In genomic region chr14:104891121-104891551, GRCh38 we compare ENCODE assay signal across 21 cellular contexts. TPM values are rescaled to one million over a fixed set of nuclear protein-coding genes. Genes with fewer than 3 reads are reported as not detected.
"Had no signal": no experiment of that assay in that cellular context is flagged by ENCODE, and none has a peak within 500 bp of the region (broad histone marks: within the 10 kb centered on the region; RNA-seq: fewer than 3 reads in every experiment).

No MANE protein-coding gene starts in this region.

- H3K27ac ChIP-seq: gastrocnemius medialis, sigmoid colon, SK-N-MC, spleen, stomach, testis, upper lobe of left lung had no signal

- H3K9me3 Mint-ChIP-seq: activated T-cell treated with anti-CD3 and anti-CD28 coated beads, Interleukin-2, amount 50 U/mL, for 72 hours; nephron; T-cell had no signal

- H3K27me3 Mint-ChIP-seq: T-cell had no signal

- DNase-seq: activated CD4-positive, alpha-beta T cell treated with anti-CD3 and anti-CD28 coated beads, Interleukin-2, amount 50 U/mL, for 4 hours; activated naive CD4-positive, alpha-beta T cell; left ventricle myocardium superior; mesenchymal stem cell; occipital lobe; stimulated activated CD4-positive, alpha-beta T cell treated with anti-CD3 and anti-CD28 coated beads, Interleukin-1b, Interleukin-23, amount 100 ng/mL, for 48 hours; stomach; T-helper 9 cell; testis had no signal

- H3K27ac Mint-ChIP-seq: activated T-cell treated with anti-CD3 and anti-CD28 coated beads, Interleukin-2, amount 50 U/mL, for 72 hours; nephron; T-cell had no signal

- H3K4me3 ChIP-seq: gastrocnemius medialis, sigmoid colon, SK-N-MC, spleen, stomach, testis, upper lobe of left lung had no signal

- FAIRE-seq: astrocyte, keratinocyte had no signal

- H3K4me3 Mint-ChIP-seq: activated T-cell treated with anti-CD3 and anti-CD28 coated beads, Interleukin-2, amount 50 U/mL, for 72 hours; nephron; T-cell had no signal

- ATAC-seq: activated T-cell treated with anti-CD3 and anti-CD28 coated beads, Interleukin-2, amount 50 U/mL, for 72 hours; gastrocnemius medialis; left ventricle myocardium superior; T-cell had no signal

- H3K9me3 ChIP-seq: gastrocnemius medialis, sigmoid colon, spleen, stomach, testis, upper lobe of left lung had no signal

- H3K4me1 Mint-ChIP-seq: nephron, T-cell had no signal

- H3K4me1 ChIP-seq: gastrocnemius medialis had no signal

- H3K27me3 ChIP-seq: gastrocnemius medialis, sigmoid colon, spleen, stomach, testis, upper lobe of left lung had no signal

RNA-seq across cellular contexts. Expression of gene PLD4, which starts 33.5 kb away (rescaled TPM):
- total RNA-seq: dermis microvascular lymphatic vessel endothelial cell, epithelial cell of proximal tubule, gastrocnemius medialis had no signal
- polyA plus RNA-seq: keratinocyte had no signal
